ENCODE assay signal across 8 cellular contexts in genomic region chr15:41230345-41230649, GRCh38. TPM values are rescaled to one million over a fixed set of nuclear protein-coding genes. Genes with fewer than 3 reads are reported as not detected.
A peak's percentile ranks its signal among the peaks of the same experiment; 100 is the strongest.
DNase-seq lines count a peak whose midpoint lies in the region; ATAC-seq and TF ChIP-seq lines count a peak whose summit lies in the region.

No MANE protein-coding gene starts in this region.

- no peaks in the 10 kb centered on the region for H3K36me3 ChIP-seq in fibroblast of lung (ENCODE audit: control insufficient read depth, insufficient read depth, low read length)
- no peaks in the 10 kb centered on the region for H3K36me3 ChIP-seq in sigmoid colon

- peak overlapping the region; percentile 90 to 91 (median 91) for H3K4me3 Mint-ChIP-seq in T-cell

- WGBS in sigmoid colon, 2 donors = 36 to 43% methylated on average over 10 of the region's 10 CpGs

- no peak overlapping the region for H3K9ac ChIP-seq in fibroblast of lung (ENCODE audit: insufficient read depth, low read length)

- peaks cover 26 to 39% (median 31%) of the 10 kb centered on the region in 3 donors for H3K4me1 Mint-ChIP-seq in T-cell

- POLR2A ChIA-PET in T-cell (lab: Charles Lee) = interaction anchor here in 1 of 2 donors (0.6 kb wide), 1 partner anchor 262 kb away, joined by 4 read pairs; no protein-coding TSS in a partner anchor

- H4K20me1 ChIP-seq in fibroblast of lung (ENCODE audit: control insufficient read depth, extremely low read depth, insufficient read depth, low read length) = no peaks in the 10 kb centered on the region

- H3K27ac ChIP-seq in fibroblast of lung (ENCODE audit: insufficient read depth, low read length) = peak overlapping the region; percentile 96
- peak overlapping the region; percentile 91 to 93 (median 91) for H3K27ac ChIP-seq in sigmoid colon

- no peaks in the 10 kb centered on the region for H3K36me3 Mint-ChIP-seq in T-cell

- peak overlapping the region; percentile 84 to 92 for H3K27ac Mint-ChIP-seq in T-cell

- H2AFZ ChIP-seq in fibroblast of lung (ENCODE audit: low read length) = peak overlapping the region; percentile 52

- no peaks in the 10 kb centered on the region for H3K27me3 Mint-ChIP-seq in T-cell

- peak overlapping the region; percentile 91 for H3K4me2 ChIP-seq in fibroblast of lung (ENCODE audit: extremely low read depth, insufficient read depth, low read length)

- DNase-seq in GM12864 (ENCODE audit: low read depth) = no peak
- DNase-seq in T-cell = no peak
- no peak for DNase-seq in fibroblast of lung (ENCODE audit: low read depth in 2 of 2)
- no peak for DNase-seq in sigmoid colon
- DNase-seq in HT-29 (ENCODE audit: low spot score) = no peak
- DNase-seq in activated CD4-positive, CD25-positive, alpha-beta regulatory T cell treated with anti-CD3 and anti-CD28 coated beads, Interleukin-2, amount 50 U/mL, for 72 hours = no peak
- DNase-seq in NCI-H2171 treated with DMSO at 0.1 percent for 48 hours (lab: John Stamatoyannopoulos, UW) = no peak

- TF ChIP-seq CTCF in GM12864 (IDR thresholded peaks at IDR 0.05; ENCODE audit: low read depth, low read length, missing control alignments) = no peak
- TF ChIP-seq CTCF in fibroblast of lung (conservative IDR thresholded peaks at IDR 0.05 in 1 of 2, IDR thresholded peaks at IDR 0.05 in 1 of 2; ENCODE audit: low read depth in 1 of 2, low read length in 2 of 2) = no peak
- no peak for TF ChIP-seq CTCF in sigmoid colon (IDR thresholded peaks at IDR 0.05)

- H3K27me3 ChIP-seq in fibroblast of lung (ENCODE audit: control insufficient read depth, insufficient read depth, low read length) (no peaks in the 10 kb centered on the region), sigmoid colon (no peaks in the 10 kb centered on the region)

- H3K9me3 ChIP-seq in fibroblast of lung (ENCODE audit: control insufficient read depth, insufficient read depth, low read depth, low read length) (no peaks in the 10 kb centered on the region), sigmoid colon (no peaks in the 10 kb centered on the region)

- no peak for TF ChIP-seq POLR2A in sigmoid colon (IDR thresholded peaks at IDR 0.05)

- no peaks in the 10 kb centered on the region for H3K9me3 Mint-ChIP-seq in T-cell

- TF ChIP-seq EP300 in sigmoid colon (IDR thresholded peaks at IDR 0.05) = no peak

- ATAC-seq in T-cell (replicated peaks in 1 of 4) = no peak
- ATAC-seq in HG03095 (IDR thresholded peaks at IDR 0.05; ENCODE audit: unreplicated experiment) = no peak

- H3K4me3 ChIP-seq in GM12864 (ENCODE audit: low read depth, low read length) (peak overlapping the region; percentile 76), fibroblast of lung (replicated peaks in 1 of 4; ENCODE audit: control extremely low read depth in 1 of 4, insufficient read depth in 1 of 4, low read depth in 3 of 4, low read length in 4 of 4) (peak overlapping the region; percentile 16 to 94 (median 49)), sigmoid colon (peak overlapping the region; percentile 20 to 78 (median 78))

- CTCF ChIA-PET in T-cell (lab: Charles Lee) = interaction anchor here in 1 of 2 donors (0.6 to 1.4 kb wide), 5 partner anchors 48 to 923 kb away, joined by 3 to 4 read pairs (median 3); no protein-coding TSS in a partner anchor

- peaks cover 19% of the 10 kb centered on the region for H3K79me2 ChIP-seq in fibroblast of lung (ENCODE audit: control insufficient read depth, insufficient read depth, low read length)

- H3K4me1 ChIP-seq in fibroblast of lung (ENCODE audit: control insufficient read depth, extremely low read depth, insufficient read depth, low read length) (no peaks in the 10 kb centered on the region), sigmoid colon (peaks cover 0 to 32% (median 30%) of the 10 kb centered on the region in 4 donors)

- intact Hi-C loops in sigmoid colon (cut with DNase I) = loop anchor here (5.0 kb wide), 1 partner anchor 273 kb away; no protein-coding TSS in a partner anchor

RNA-seq across cellular contexts. Expression of gene EXD1, which starts 0.3 kb away (rescaled TPM):
- total RNA-seq in T-cell (not detected), fibroblast of lung (0.17 TPM in 1 of 2 replicates, not detected in the other), sigmoid colon (not detected)
- polyA plus RNA-seq in fibroblast of lung (0.02 TPM in 1 of 2 replicates, not detected in the other), sigmoid colon (under 1 TPM in 1 of 3 donors, not detected in 2; 0.03 TPM)
- not detected in 2 replicates for polyA plus RNA-seq in fibroblast of lung (2012)
- polyA minus RNA-seq in fibroblast of lung (ENCODE audit: low replicate concordance) = not detected in 2 replicates
- not detected in 2 replicates for total RNA-seq in HT-29 (2014; rRNA removed; shearing (Covaris generic))

RNA-seq across cellular contexts. Expression of gene CHP1, which starts 0.8 kb away (rescaled TPM):
- 10 to 100 TPM; 20.5 to 34.4 (median 31.1) TPM for total RNA-seq in T-cell
- 61.4 and 84.7 TPM in 2 replicates for total RNA-seq in fibroblast of lung
- polyA plus RNA-seq in fibroblast of lung = 118 and 123 TPM in 2 replicates
- 93.5 and 95.3 TPM in 2 replicates for polyA plus RNA-seq in fibroblast of lung (2012)
- polyA minus RNA-seq in fibroblast of lung (ENCODE audit: low replicate concordance) = 87.4 and 109 TPM in 2 replicates
- total RNA-seq in sigmoid colon = 100 to 1,000 TPM; 101 to 118 (median 105) TPM
- polyA plus RNA-seq in sigmoid colon = 100 to 1,000 TPM; 126 to 270 (median 152) TPM
- total RNA-seq in HT-29 (2014; rRNA removed; shearing (Covaris generic)) = 115 and 135 TPM in 2 replicates
